ENCODE assay signal across 12 cellular contexts in the genomic region with DNA sequence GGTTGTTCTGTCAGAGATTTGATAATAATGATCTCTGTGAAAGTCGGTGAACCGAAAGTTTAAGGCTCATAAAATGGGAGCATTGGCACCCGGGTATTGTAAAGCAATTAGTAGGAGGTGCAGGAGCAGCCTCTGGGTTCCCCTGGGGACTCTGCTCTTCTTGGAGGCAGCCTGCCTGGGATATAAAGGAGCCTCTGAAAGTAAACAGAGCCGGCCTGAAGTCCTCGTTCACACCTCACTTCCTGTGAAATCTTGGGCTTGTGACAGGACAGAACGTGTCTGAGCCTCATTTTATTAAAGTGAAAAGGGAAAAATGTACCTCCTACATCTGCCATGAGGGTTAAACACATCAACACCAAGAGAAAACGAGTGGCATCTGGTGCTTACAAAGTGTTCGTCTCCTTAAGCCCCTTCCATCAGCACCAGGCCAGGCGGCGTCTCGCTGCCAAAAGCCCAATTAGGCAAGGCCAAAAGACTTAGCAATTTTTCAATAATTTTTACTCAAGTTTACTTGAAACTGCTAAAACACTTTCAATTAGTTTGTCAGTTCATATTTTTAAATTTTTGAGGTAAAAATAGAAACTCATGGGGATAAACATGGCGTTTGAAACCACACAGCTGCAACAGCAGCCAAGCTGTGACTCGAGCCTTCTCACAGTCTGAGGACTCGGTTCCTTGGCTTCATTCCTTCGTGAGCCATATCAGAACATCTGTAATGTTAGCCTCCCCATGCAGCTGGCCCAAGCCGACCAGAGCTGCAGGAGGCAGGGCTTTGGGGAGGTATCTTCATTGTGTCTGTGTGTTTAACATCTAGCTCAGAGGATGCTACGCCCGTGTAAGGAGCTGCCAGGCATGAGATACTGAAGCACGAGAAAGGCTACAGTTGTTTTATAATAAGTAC. TPM values are rescaled to one million over a fixed set of nuclear protein-coding genes. Genes with fewer than 3 reads are reported as not detected.
DNase-seq lines count a peak whose midpoint lies in the region; ATAC-seq and TF ChIP-seq lines count a peak whose summit lies in the region.
"Had no signal": no experiment of that assay in that cellular context is flagged by ENCODE, and none has a peak within 500 bp of the region (broad histone marks: within the 10 kb centered on the region; RNA-seq: fewer than 3 reads in every experiment).

No MANE protein-coding gene starts in this region.

- H3K9ac ChIP-seq in mammary epithelial cell (ENCODE audit: insufficient read depth, low read length): no peak overlapping the region

- H3K79me2 ChIP-seq in mammary epithelial cell (ENCODE audit: insufficient read depth, low read length) (no peaks in the 10 kb centered on the region), hepatocyte (no peaks in the 10 kb centered on the region)

- H3K4me2 ChIP-seq in mammary epithelial cell (ENCODE audit: insufficient read depth, low read depth, low read length): no peak overlapping the region
- peak overlapping the region; percentile 42 for H3K4me2 ChIP-seq in hepatocyte

- WGBS in mammary epithelial cell (ENCODE audit: low coverage, missing lambda C conversion rate): 48% methylated on average over 19 of the region's 19 CpGs
- 41% methylated on average over 19 of the region's 19 CpGs for WGBS in hepatocyte (ENCODE audit: low lambda C conversion rate, missing lambda C conversion rate)

- H3K27me3 Mint-ChIP-seq in MCF 10A (ENCODE audit: insufficient read depth, unreplicated experiment): peaks cover 46% of the 10 kb centered on the region
- H3K27me3 Mint-ChIP-seq in stimulated activated naive B cell treated with anti-CD40 and anti-IgM and Interleukin-4, amounts not matched to agents 10 μg/mL and 1 μg/mL and 100 μg/mL, for 72 hours: peaks cover 27 to 34% of the 10 kb centered on the region in 2 donors

- no peaks in the 10 kb centered on the region for H3K36me3 Mint-ChIP-seq in MCF 10A (ENCODE audit: insufficient read depth, unreplicated experiment)
- no peaks in the 10 kb centered on the region for H3K36me3 Mint-ChIP-seq in stimulated activated naive B cell treated with anti-CD40 and anti-IgM and Interleukin-4, amounts not matched to agents 10 μg/mL and 1 μg/mL and 100 μg/mL, for 72 hours
- H3K36me3 Mint-ChIP-seq: CD4-positive, CD25-positive, alpha-beta regulatory T cell had no signal

- no peak for DNase-seq in mammary epithelial cell
- DNase-seq in MCF 10A (ENCODE audit: unreplicated experiment): no peak
- DNase-seq in amniotic epithelial cell (ENCODE audit: low read depth): peak; percentile 36
- DNase-seq in hepatocyte (ENCODE audit: low spot score): peak; percentile 60
- DNase-seq in vagina (ENCODE audit: extremely low spot score in 2 of 2): no peak
- DNase-seq in stimulated activated naive B cell treated with anti-CD40 and anti-IgM and Interleukin-4, amounts not matched to agents 10 μg/mL and 1 μg/mL and 100 μg/mL, for 72 hours: no peak
- DNase-seq in UCSD-AML1 (lab: John Stamatoyannopoulos, UW; ENCODE audit: unreplicated experiment): no peak
- no peak for DNase-seq in CD1c-positive myeloid dendritic cell (ENCODE audit: extremely low spot score)
- DNase-seq: activated CD8-positive, alpha-beta memory T cell treated with anti-CD3 and anti-CD28 coated beads for 24 hours; CD4-positive, CD25-positive, alpha-beta regulatory T cell; stimulated activated CD4-positive, alpha-beta T cell treated with anti-CD3 and anti-CD28 coated beads, Interleukin-2, amount 100 ng/mL, for 48 hours had no signal

- H3K9me3 Mint-ChIP-seq in MCF 10A (ENCODE audit: unreplicated experiment): no peaks in the 10 kb centered on the region
- H3K9me3 Mint-ChIP-seq in stimulated activated naive B cell treated with anti-CD40 and anti-IgM and Interleukin-4, amounts not matched to agents 10 μg/mL and 1 μg/mL and 100 μg/mL, for 72 hours: no peaks in the 10 kb centered on the region
- H3K9me3 Mint-ChIP-seq: dendritic cell treated with granulocyte-macrophage colony-stimulating factor and Interleukin-4, amounts not matched to agents 40 ng/mL and 50 ng/mL, for 4 days had no signal

- no peak for ATAC-seq in stimulated activated naive B cell treated with anti-CD40 and anti-IgM and Interleukin-4, amounts not matched to agents 10 μg/mL and 1 μg/mL and 100 μg/mL, for 72 hours (replicated peaks)

- H3K4me3 Mint-ChIP-seq in MCF 10A (ENCODE audit: unreplicated experiment): no peak overlapping the region
- no peak overlapping the region for H3K4me3 Mint-ChIP-seq in stimulated activated naive B cell treated with anti-CD40 and anti-IgM and Interleukin-4, amounts not matched to agents 10 μg/mL and 1 μg/mL and 100 μg/mL, for 72 hours
- H3K4me3 Mint-ChIP-seq: CD4-positive, CD25-positive, alpha-beta regulatory T cell; dendritic cell treated with granulocyte-macrophage colony-stimulating factor and Interleukin-4, amounts not matched to agents 40 ng/mL and 50 ng/mL, for 4 days had no signal

- TF ChIP-seq CTCF in mammary epithelial cell (conservative IDR thresholded peaks at IDR 0.05 in 1 of 2, IDR thresholded peaks at IDR 0.05 in 1 of 2; ENCODE audit: extremely low read depth in 1 of 2, insufficient read depth in 1 of 2, low read depth in 1 of 2, low read length in 2 of 2) (no peak), MCF 10A (IDR thresholded peaks at IDR 0.05; ENCODE audit: unreplicated experiment) (no peak), hepatocyte (IDR thresholded peaks at IDR 0.05; ENCODE audit: poor library complexity) (no peak), vagina (IDR thresholded peaks at IDR 0.05) (no peak)

- H3K4me1 ChIP-seq in mammary epithelial cell (ENCODE audit: insufficient read depth, low read length): peaks cover 7% of the 10 kb centered on the region
- H3K4me1 ChIP-seq in hepatocyte (ENCODE audit: insufficient read depth): peaks cover 29% of the 10 kb centered on the region
- H3K4me1 ChIP-seq in vagina: peaks cover 9% of the 10 kb centered on the region

- intact Hi-C loops in mammary epithelial cell (cut with micrococcal nuclease): no loop called here
- intact Hi-C loops in MCF 10A (cut with micrococcal nuclease): no loop called here
- intact Hi-C loops in vagina (cut with DNase I): no loop called here

- no peak overlapping the region for H3K27ac Mint-ChIP-seq in MCF 10A (ENCODE audit: low read depth, unreplicated experiment)
- no peak overlapping the region for H3K27ac Mint-ChIP-seq in stimulated activated naive B cell treated with anti-CD40 and anti-IgM and Interleukin-4, amounts not matched to agents 10 μg/mL and 1 μg/mL and 100 μg/mL, for 72 hours
- H3K27ac Mint-ChIP-seq: CD4-positive, CD25-positive, alpha-beta regulatory T cell; dendritic cell treated with granulocyte-macrophage colony-stimulating factor and Interleukin-4, amounts not matched to agents 40 ng/mL and 50 ng/mL, for 4 days had no signal

- CTCF ChIA-PET in mammary epithelial cell (lab: Charles Lee; ENCODE audit: low non-redundant PET) (no interaction called here), MCF 10A (lab: Yijun Ruan, JAX) (no interaction called here)

- H3K36me3 ChIP-seq in mammary epithelial cell (ENCODE audit: insufficient read depth, low read length) (no peaks in the 10 kb centered on the region), hepatocyte (replicated peaks; ENCODE audit: insufficient read depth, low read depth) (no peaks in the 10 kb centered on the region), vagina (no peaks in the 10 kb centered on the region)

- TF ChIP-seq POLR2A in vagina (IDR thresholded peaks at IDR 0.05): no peak

- H3K9me3 ChIP-seq in mammary epithelial cell (replicated peaks; ENCODE audit: insufficient read depth, low read length) (no peaks in the 10 kb centered on the region), hepatocyte (ENCODE audit: low read depth) (no peaks in the 10 kb centered on the region), vagina (no peaks in the 10 kb centered on the region)

- peaks cover 8% of the 10 kb centered on the region for H3K4me1 Mint-ChIP-seq in MCF 10A (ENCODE audit: insufficient read depth, unreplicated experiment)
- peaks cover 7 to 11% of the 10 kb centered on the region in 2 donors for H3K4me1 Mint-ChIP-seq in stimulated activated naive B cell treated with anti-CD40 and anti-IgM and Interleukin-4, amounts not matched to agents 10 μg/mL and 1 μg/mL and 100 μg/mL, for 72 hours
- H3K4me1 Mint-ChIP-seq: CD4-positive, CD25-positive, alpha-beta regulatory T cell had no signal

- dilution Hi-C loops in mammary epithelial cell (cut with HindIII; ENCODE audit: low sequenced_read_pairs): no loop called here

- no TSS peak for BruUV-seq in mammary epithelial cell (replicated peaks; lab: Mats Ljungman, UMichigan)
- no TSS peak for BruUV-seq in MCF 10A (replicated peaks; lab: Mats Ljungman, UMichigan)

- POLR2A ChIA-PET in MCF 10A (lab: Yijun Ruan, JAX): interaction anchor here (0.6 kb wide), 1 partner anchor 235 kb away, joined by 3 read pairs; no protein-coding TSS in a partner anchor

- H4K20me1 ChIP-seq in mammary epithelial cell (ENCODE audit: insufficient read depth, low read length): no peaks in the 10 kb centered on the region
- no peaks in the 10 kb centered on the region for H4K20me1 ChIP-seq in hepatocyte (ENCODE audit: insufficient read depth, poor library complexity, severe bottlenecking)

- H3K4me3 ChIP-seq in mammary epithelial cell (replicated peaks in 1 of 3; ENCODE audit: insufficient read depth in 1 of 3, low read depth in 2 of 3, low read length in 3 of 3): no peak overlapping the region
- H3K4me3 ChIP-seq in hepatocyte: no peak overlapping the region
- no peak overlapping the region for H3K4me3 ChIP-seq in vagina

- in situ Hi-C loops in mammary epithelial cell (cut with MboI; ENCODE audit: low sequenced_read_pairs in 2 of 2): no loop called here

- no peaks in the 10 kb centered on the region for H3K9me2 ChIP-seq in hepatocyte (replicated peaks; ENCODE audit: insufficient read depth)

- no peaks in the 10 kb centered on the region for H3K27me3 ChIP-seq in mammary epithelial cell (ENCODE audit: insufficient read depth, low read length)
- H3K27me3 ChIP-seq in hepatocyte: no peaks in the 10 kb centered on the region
- H3K27me3 ChIP-seq in vagina: no peaks in the 10 kb centered on the region

- H3K27ac ChIP-seq in mammary epithelial cell (ENCODE audit: insufficient read depth, low read depth, low read length): no peak overlapping the region
- peak overlapping the region; percentile 91 for H3K27ac ChIP-seq in hepatocyte
- H3K27ac ChIP-seq in vagina: peak overlapping the region; percentile 56

- H2AFZ ChIP-seq in mammary epithelial cell (ENCODE audit: low read depth, low read length): peak overlapping the region; percentile 76
- no peak overlapping the region for H2AFZ ChIP-seq in hepatocyte

RNA-seq across cellular contexts. Expression of gene MAP6, which starts 33.6 kb away (rescaled TPM):
- total RNA-seq in mammary epithelial cell (1 to 10 TPM; 4.3 to 8.8 TPM), MCF 10A (2022) (not detected in 2 replicates), hepatocyte (2.2 and 3.8 TPM in 2 replicates), vagina (6.9 TPM)
- polyA plus RNA-seq in mammary epithelial cell (0.87 TPM), hepatocyte (4.4 and 6.4 TPM in 2 replicates)
- not detected for polyA minus RNA-seq in mammary epithelial cell
- polyA plus RNA-seq: CD4-positive, CD25-positive, alpha-beta regulatory T cell had no signal

Comparison
In these comparisons a context has a peak if more than half of its experiments do, and no peak if none do; other contexts are left out.
1. DNase-seq: peak in amniotic epithelial cell (single experiment) and hepatocyte (single experiment); none in mammary epithelial cell (single experiment), MCF 10A (single experiment), vagina (0 of 2), stimulated activated naive B cell treated with anti-CD40 and anti-IgM and Interleukin-4, amounts not matched to agents 10 μg/mL and 1 μg/mL and 100 μg/mL, for 72 hours (single experiment), UCSD-AML1 (single experiment) and CD1c-positive myeloid dendritic cell (single experiment).